30 cellular contexts compared by ENCODE assay signal in the genomic region with DNA sequence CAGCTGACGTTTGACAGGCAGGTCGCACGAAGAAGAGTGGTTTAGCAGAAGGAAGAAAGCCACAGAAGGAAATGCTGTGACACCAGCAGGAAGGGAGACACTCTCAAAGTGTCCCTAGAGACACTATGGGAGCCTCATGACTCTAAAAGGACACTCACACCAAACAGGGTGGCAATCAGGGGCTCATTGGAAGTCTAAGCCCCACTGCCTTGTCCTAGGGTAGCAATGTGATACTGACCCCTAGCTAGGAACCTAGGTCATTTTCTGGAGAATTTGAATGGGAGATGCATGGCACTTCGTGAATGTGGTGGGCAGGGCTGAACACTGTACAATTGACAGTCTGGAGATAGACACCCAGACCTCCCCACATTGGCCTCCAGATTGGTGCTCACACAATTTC.
"Had no signal": no experiment of that assay in that cellular context is flagged by ENCODE, and none has a peak within 500 bp of the region (broad histone marks: within the 10 kb centered on the region; RNA-seq: fewer than 3 reads in every experiment).

No MANE protein-coding gene starts in this region.

- H3K27ac Mint-ChIP-seq: activated naive CD4-positive, alpha-beta T cell treated with anti-CD3 and anti-CD28 coated beads for 36 hours; activated naive CD8-positive, alpha-beta T cell treated with anti-CD3 and anti-CD28 coated beads, Interleukin-2, amount 10 ng/mL, durations not matched to agents 7 days and 5 days; activated T-helper 1 cell treated with anti-CD3 and anti-CD28 coated beads, Interleukin-12 subunit alpha, Interleukin-12 subunit beta, Interleukin-2, Interleukin-4 antibody, amounts not matched to agents 30 ng/mL and 10 ng/mL and 1 ng/mL, durations not matched to agents 14 hours and 24 hours and 36 hours; natural killer cell; type B pancreatic cell had no signal

- H3K9me3 Mint-ChIP-seq: activated naive CD8-positive, alpha-beta T cell treated with anti-CD3 and anti-CD28 coated beads, Interleukin-2, amount 10 ng/mL, durations not matched to agents 7 days and 5 days; type B pancreatic cell had no signal

- H3K4me2 ChIP-seq: hepatocyte had no signal

- ATAC-seq: activated CD4-positive, CD25-positive, alpha-beta regulatory T cell treated with anti-CD3 and anti-CD28 coated beads, Interleukin-2, amount 50 U/mL, for 24 hours; gastrocnemius medialis; natural killer cell; right cardiac atrium; stimulated activated naive CD8-positive, alpha-beta T cell treated with anti-CD3 and anti-CD28 coated beads, Interleukin-15, Interleukin-2, amounts not matched to agents 100 U/mL and 50 U/mL, for 24 hours had no signal

- H3K9me3 ChIP-seq: colonic mucosa, gastrocnemius medialis, uterus had no signal

- H2AFZ ChIP-seq: hepatocyte had no signal

- H3K4me1 Mint-ChIP-seq: activated naive CD8-positive, alpha-beta T cell treated with anti-CD3 and anti-CD28 coated beads, Interleukin-2, amount 10 ng/mL, durations not matched to agents 7 days and 5 days; natural killer cell had no signal

- H3K79me2 ChIP-seq: hepatocyte had no signal

- H3K4me3 ChIP-seq: ascending aorta, cardiac muscle cell, colonic mucosa, gastrocnemius medialis, hepatocyte, left ventricle myocardium inferior, lung, spleen, thoracic aorta, uterus had no signal

- H3K36me3 Mint-ChIP-seq: activated naive CD8-positive, alpha-beta T cell treated with anti-CD3 and anti-CD28 coated beads, Interleukin-2, amount 10 ng/mL, durations not matched to agents 7 days and 5 days; brain; natural killer cell; type B pancreatic cell had no signal

- H3K36me3 ChIP-seq: ascending aorta, cardiac muscle cell, colonic mucosa, gastrocnemius medialis, left ventricle myocardium inferior, spleen, thoracic aorta, uterus had no signal

- H3K27me3 ChIP-seq: ascending aorta, cardiac muscle cell, colonic mucosa, gastrocnemius medialis, hepatocyte, spleen, uterus had no signal

- H3K27ac ChIP-seq: ascending aorta, cardiac muscle cell, colonic mucosa, gastrocnemius medialis, hepatocyte, left ventricle myocardium inferior, spleen, thoracic aorta, uterus, VCaP had no signal

- H3K27me3 Mint-ChIP-seq: type B pancreatic cell had no signal

- DNase-seq: activated CD4-positive, alpha-beta T cell treated with anti-CD3 and anti-CD28 coated beads for 48 hours; activated CD4-positive, alpha-beta T cell treated with anti-CD3 and anti-CD28 coated beads, Interleukin-2, amount 50 U/mL, for 48 hours; activated CD8-positive, alpha-beta memory T cell treated with anti-CD3 and anti-CD28 coated beads for 24 hours; activated effector memory CD4-positive, alpha-beta T cell treated with anti-CD3 and anti-CD28 coated beads, Interleukin-2, amount 50 U/mL, for 16 hours; activated naive CD4-positive, alpha-beta T cell treated with anti-CD3 and anti-CD28 coated beads for 36 hours; activated naive CD8-positive, alpha-beta T cell treated with anti-CD3 and anti-CD28 coated beads, Interleukin-2, amount 10 ng/mL, durations not matched to agents 7 days and 5 days; cerebellar nuclear complex; colonic mucosa; effector memory CD4-positive, alpha-beta T cell; gastrocnemius medialis; glutamatergic neuron; islet precursor cell; left ventricle myocardium inferior; mesendoderm; natural killer cell; posterior cingulate gyrus; right cardiac atrium; spleen; stimulated activated naive CD8-positive, alpha-beta T cell treated with anti-CD3 and anti-CD28 coated beads, Interleukin-15, Interleukin-2, amounts not matched to agents 100 U/mL and 50 U/mL, for 24 hours; uterus had no signal

- H3K4me3 Mint-ChIP-seq: activated naive CD4-positive, alpha-beta T cell treated with anti-CD3 and anti-CD28 coated beads for 36 hours; activated naive CD8-positive, alpha-beta T cell treated with anti-CD3 and anti-CD28 coated beads, Interleukin-2, amount 10 ng/mL, durations not matched to agents 7 days and 5 days; activated T-helper 1 cell treated with anti-CD3 and anti-CD28 coated beads, Interleukin-12 subunit alpha, Interleukin-12 subunit beta, Interleukin-2, Interleukin-4 antibody, amounts not matched to agents 30 ng/mL and 10 ng/mL and 1 ng/mL, durations not matched to agents 14 hours and 24 hours and 36 hours; brain; natural killer cell; type B pancreatic cell had no signal

- H3K4me1 ChIP-seq: ascending aorta, colonic mucosa, gastrocnemius medialis, left ventricle myocardium inferior, spleen, uterus had no signal
